Comparison of ENCODE assay signal across 8 cellular contexts in genomic region chr5:179023528-179024189, GRCh38. TPM values are rescaled to one million over a fixed set of nuclear protein-coding genes. Genes with fewer than 3 reads are reported as not detected.
DNase-seq lines count a peak whose midpoint lies in the region; ATAC-seq and TF ChIP-seq lines count a peak whose summit lies in the region.

Gene ZNF879, plus strand, starts transcription at chr5:179023804. Its CDS starts 1,201 bp downstream, at chr5:179025005.

- no peak for TF ChIP-seq CTCF in LNCaP clone FGC (IDR thresholded peaks at IDR 0.05; ENCODE audit: control insufficient read depth, extremely low read depth, insufficient read depth)
- TF ChIP-seq CTCF in omental fat pad (IDR thresholded peaks at IDR 0.05) = no peak
- no peak for TF ChIP-seq CTCF in suprapubic skin (IDR thresholded peaks at IDR 0.05)

- peaks cover 32% of the 10 kb centered on the region for H3K9me3 Mint-ChIP-seq in activated naive CD8-positive, alpha-beta T cell treated with anti-CD3 and anti-CD28 coated beads, Interleukin-2, amount 50 U/mL, for 24 hours

- peaks cover 2% of the 10 kb centered on the region for H3K27me3 Mint-ChIP-seq in activated naive CD8-positive, alpha-beta T cell treated with anti-CD3 and anti-CD28 coated beads, Interleukin-2, amount 50 U/mL, for 24 hours

- DNase-seq in LNCaP clone FGC (ENCODE audit: low read depth) = peak; percentile 90
- peak; percentile 91 to 94 for DNase-seq in SW 1271 (lab: John Stamatoyannopoulos, UW)
- peak; percentile 91 for DNase-seq in activated naive CD8-positive, alpha-beta T cell treated with anti-CD3 and anti-CD28 coated beads, Interleukin-2, amount 50 U/mL, for 24 hours
- peak; percentile 96 for DNase-seq in Right ventricle myocardium inferior (ENCODE audit: missing footprints)
- peak; percentile 72 for DNase-seq in omental fat pad (ENCODE audit: low spot score)
- DNase-seq in suprapubic skin (ENCODE audit: low spot score in 2 of 2) = peak; percentile 93 to 95

- TF ChIP-seq POLR2A in suprapubic skin (IDR thresholded peaks at IDR 0.05) = no peak

- ATAC-seq in GM21447 (IDR thresholded peaks at IDR 0.05; ENCODE audit: unreplicated experiment) = peak; percentile 79
- peak; percentile 92 for ATAC-seq in activated naive CD8-positive, alpha-beta T cell treated with anti-CD3 and anti-CD28 coated beads, Interleukin-2, amount 50 U/mL, for 24 hours
- peak; percentile 99 for ATAC-seq in Right ventricle myocardium inferior
- ATAC-seq in omental fat pad (ENCODE audit: low FRiP score) = peak; percentile 98

- 0% methylated on average over 27 of the region's 72 CpGs for WGBS in suprapubic skin

- TF ChIP-seq EP300 in suprapubic skin (IDR thresholded peaks at IDR 0.05) = no peak

- peaks cover 36 to 40% (median 38%) of the 10 kb centered on the region in 11 experiments for H3K36me3 ChIP-seq in BLaER1 treated with 17β-estradiol and CSF1 and Interleukin-3, amounts not matched to agents 10 nM and 100 nM
- peaks cover 28% of the 10 kb centered on the region for H3K36me3 ChIP-seq in suprapubic skin

- peak within 1 kb of the TSS; percentile 74 to 89 (median 85) for H3K27ac ChIP-seq in BLaER1 treated with 17β-estradiol and CSF1 and Interleukin-3, amounts not matched to agents 10 nM and 100 nM
- peak within 1 kb of the TSS; percentile 87 for H3K27ac ChIP-seq in suprapubic skin

- H3K9me3 ChIP-seq in BLaER1 treated with 17β-estradiol and CSF1 and Interleukin-3, amounts not matched to agents 10 nM and 100 nM (replicated peaks in 1 of 11) = peaks cover 67 to 88% (median 78%) of the 10 kb centered on the region in 11 experiments
- peaks cover 17% of the 10 kb centered on the region for H3K9me3 ChIP-seq in suprapubic skin

- H3K4me3 ChIP-seq in BLaER1 treated with 17β-estradiol and CSF1 and Interleukin-3, amounts not matched to agents 10 nM and 100 nM = peak within 1 kb of the TSS; percentile 72 to 90 (median 83)
- H3K4me3 ChIP-seq in LNCaP clone FGC (ENCODE audit: low read depth, low read length) (peak within 1 kb of the TSS; percentile 65), suprapubic skin (peak within 1 kb of the TSS; percentile 82)

- H3K4me1 ChIP-seq in BLaER1 treated with 17β-estradiol and CSF1 and Interleukin-3, amounts not matched to agents 10 nM and 100 nM = peaks cover 7 to 16% (median 11%) of the 10 kb centered on the region in 10 experiments; a peak in 19 of 20 replicates
- peaks cover 11% of the 10 kb centered on the region for H3K4me1 ChIP-seq in suprapubic skin

- no peaks in the 10 kb centered on the region for H4K20me1 ChIP-seq in BLaER1 treated with 17β-estradiol and CSF1 and Interleukin-3, amounts not matched to agents 10 nM and 100 nM

- H3K27ac Mint-ChIP-seq in activated naive CD8-positive, alpha-beta T cell treated with anti-CD3 and anti-CD28 coated beads, Interleukin-2, amount 50 U/mL, for 24 hours = peak within 1 kb of the TSS; percentile 88

- H3K4me1 Mint-ChIP-seq in activated naive CD8-positive, alpha-beta T cell treated with anti-CD3 and anti-CD28 coated beads, Interleukin-2, amount 50 U/mL, for 24 hours = peaks cover 11% of the 10 kb centered on the region

- H3K4me2 ChIP-seq in BLaER1 treated with 17β-estradiol and CSF1 and Interleukin-3, amounts not matched to agents 10 nM and 100 nM = peak within 1 kb of the TSS; percentile 74 to 91 (median 86)

- H3K9ac ChIP-seq in BLaER1 treated with 17β-estradiol and CSF1 and Interleukin-3, amounts not matched to agents 10 nM and 100 nM = peak within 1 kb of the TSS; percentile 79 to 92 (median 87)

- intact Hi-C loops in Right ventricle myocardium inferior (cut with DNase I) = loop anchor here (1.0 to 2.0 kb wide), 2 partner anchors 37 to 82 kb away; partner anchors contain the start of genes ZNF354C and ZNF454

- no peaks in the 10 kb centered on the region for H3K27me3 ChIP-seq in BLaER1 treated with 17β-estradiol and CSF1 and Interleukin-3, amounts not matched to agents 10 nM and 100 nM
- H3K27me3 ChIP-seq in suprapubic skin = no peaks in the 10 kb centered on the region

- H3K4me3 Mint-ChIP-seq in activated naive CD8-positive, alpha-beta T cell treated with anti-CD3 and anti-CD28 coated beads, Interleukin-2, amount 50 U/mL, for 24 hours = peak within 1 kb of the TSS; percentile 88

- peaks cover 49% of the 10 kb centered on the region for H3K36me3 Mint-ChIP-seq in activated naive CD8-positive, alpha-beta T cell treated with anti-CD3 and anti-CD28 coated beads, Interleukin-2, amount 50 U/mL, for 24 hours (ENCODE audit: low read depth)

RNA-seq across cellular contexts. Expression of gene ZNF879, which starts in this region (rescaled TPM):
- total RNA-seq in Right ventricle myocardium inferior (3.5 TPM), omental fat pad (10 to 100 TPM in 1 of 4 donors, 1 to 10 TPM in 3; 3.0 to 10.2 (median 3.3) TPM), suprapubic skin (1 to 10 TPM; 1.6 to 6.7 (median 2.6) TPM)

Comparison
In these comparisons a context has a peak if more than half of its experiments do, and no peak if none do; other contexts are left out.
1. Peak in every context shown above with its lines: DNase-seq, ATAC-seq, H3K4me3 ChIP-seq and H3K27ac ChIP-seq.